ENCODE assay signal across 15 cellular contexts in the genomic region with DNA sequence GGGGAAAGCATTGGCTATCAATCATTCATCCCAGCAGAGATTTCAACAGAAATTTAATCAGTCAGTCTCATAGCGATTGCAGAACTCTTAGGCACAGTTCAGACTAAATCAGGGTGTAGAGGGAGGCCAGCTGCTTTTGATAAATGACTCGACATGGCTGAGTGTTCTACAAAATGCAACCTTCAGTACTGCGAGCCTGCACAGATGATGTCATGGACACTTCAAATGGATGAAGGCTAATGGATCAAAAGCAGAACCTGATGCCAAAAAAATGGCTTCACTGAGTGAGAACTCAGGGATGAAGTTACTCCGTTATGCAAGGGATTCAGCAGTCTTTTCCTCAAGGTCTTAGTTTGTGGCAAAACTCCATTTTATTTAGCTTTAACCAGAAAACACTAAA.
DNase-seq lines count a peak whose midpoint lies in the region; FAIRE-seq and TF ChIP-seq lines count a peak whose summit lies in the region.
"Had no signal": no experiment of that assay in that cellular context is flagged by ENCODE, and none has a peak within 500 bp of the region (broad histone marks: within the 10 kb centered on the region; RNA-seq: fewer than 3 reads in every experiment).

No MANE protein-coding gene starts in this region.

- H3K27me3 ChIP-seq in osteoblast (ENCODE audit: insufficient read depth, low read length) = no peaks in the 10 kb centered on the region
- peaks cover 2% of the 10 kb centered on the region; the same call in 1 of the 2 replicates for H3K27me3 ChIP-seq in Karpas-422 (ENCODE audit: low read length)
- H3K27me3 ChIP-seq: neutrophil had no signal

- peak; percentile 88 for FAIRE-seq in HTR-8/SVneo (lab: Jason Lieb, UNC)
- FAIRE-seq: RCC 7860 had no signal

- no peaks in the 10 kb centered on the region for H3K9me2 ChIP-seq in Karpas-422 (replicated peaks; ENCODE audit: insufficient read depth, low read length)

- H3K9ac ChIP-seq in Karpas-422 (ENCODE audit: low read length) = no peak overlapping the region
- H3K9ac ChIP-seq: KMS-11 had no signal

- no peak for TF ChIP-seq CTCF in osteoblast (IDR thresholded peaks at IDR 0.05; ENCODE audit: extremely low read depth, low read depth, low read length)

- no peak for DNase-seq in HTR-8/SVneo (ENCODE audit: insufficient read length, low spot score)
- peak; percentile 39 for DNase-seq in NCI-H2227 (lab: John Stamatoyannopoulos, UW; ENCODE audit: unreplicated experiment)
- DNase-seq in fibroblast of gingiva (ENCODE audit: low read depth) = peak; percentile 84
- DNase-seq in osteoblast (ENCODE audit: insufficient read length, low spot score, missing footprints) = peak; percentile 44
- no peak for DNase-seq in GM19240 (ENCODE audit: insufficient read length, low spot score)
- no peak for DNase-seq in Karpas-422
- DNase-seq in SW 1271 (lab: John Stamatoyannopoulos, UW) = no peak
- DNase-seq: activated CD4-positive, alpha-beta T cell treated with anti-CD3 and anti-CD28 coated beads for 36 hours; activated T-cell treated with anti-CD3 and anti-CD28 coated beads, Interleukin-2, amount 50 U/mL, for 24 hours; GF-D8; NCI-H2171; stimulated activated naive CD8-positive, alpha-beta T cell treated with anti-CD3 and anti-CD28 coated beads, Interleukin-15, amount 100 ng/mL, for 72 hours had no signal

- no peak overlapping the region for H3K4me3 ChIP-seq in osteoblast (ENCODE audit: insufficient read depth, low read length)
- H3K4me3 ChIP-seq in Karpas-422 (ENCODE audit: low read length) = no peak overlapping the region

- H3K79me2 ChIP-seq in osteoblast (ENCODE audit: insufficient read depth, low read length) (no peaks in the 10 kb centered on the region), Karpas-422 (ENCODE audit: low read length) (no peaks in the 10 kb centered on the region)

- no peak overlapping the region for H3K4me2 ChIP-seq in osteoblast (ENCODE audit: insufficient read depth, low read length)
- H3K4me2 ChIP-seq in Karpas-422 (ENCODE audit: low read depth, low read length, poor library complexity, severe bottlenecking) = no peak overlapping the region
- H3K4me2 ChIP-seq: KMS-11 had no signal

- no peaks in the 10 kb centered on the region for H3K9me3 ChIP-seq in osteoblast (ENCODE audit: low read depth, low read length)
- H3K9me3 ChIP-seq in Karpas-422 (ENCODE audit: low read length) = no peaks in the 10 kb centered on the region
- H3K9me3 ChIP-seq: neutrophil had no signal

- H2AFZ ChIP-seq in osteoblast (ENCODE audit: low read length) (no peak overlapping the region), Karpas-422 (ENCODE audit: low read length) (no peak overlapping the region)

- H3K36me3 ChIP-seq in osteoblast (ENCODE audit: insufficient read depth, low read length) (no peaks in the 10 kb centered on the region), Karpas-422 (ENCODE audit: insufficient read depth, low read length) (no peaks in the 10 kb centered on the region)
- H3K36me3 ChIP-seq: neutrophil had no signal

- H3K4me1 ChIP-seq in osteoblast (ENCODE audit: insufficient read depth, low read length) (no peaks in the 10 kb centered on the region), Karpas-422 (ENCODE audit: low read length) (no peaks in the 10 kb centered on the region)

- H4K20me1 ChIP-seq in osteoblast (ENCODE audit: insufficient read depth, low read length) = no peaks in the 10 kb centered on the region
- no peaks in the 10 kb centered on the region for H4K20me1 ChIP-seq in Karpas-422 (ENCODE audit: insufficient read depth, low read depth, low read length)

- H3K27ac ChIP-seq in osteoblast (ENCODE audit: low read depth, low read length) = no peak overlapping the region
- H3K27ac ChIP-seq in Karpas-422 (ENCODE audit: low read length) = no peak overlapping the region
- H3K27ac ChIP-seq: KMS-11, neutrophil had no signal

Comparison
In these comparisons a context has a peak if more than half of its experiments do, and no peak if none do; other contexts are left out.
1. DNase-seq: peak in NCI-H2227 (single experiment), fibroblast of gingiva (single experiment) and osteoblast (single experiment); none in HTR-8/SVneo (single experiment), GM19240 (single experiment), Karpas-422 (single experiment) and SW 1271 (0 of 2).